22 cellular contexts compared by ENCODE assay signal in genomic region chr21:46037338-46038325, GRCh38. TPM values are rescaled to one million over a fixed set of nuclear protein-coding genes. Genes with fewer than 3 reads are reported as not detected.
DNase-seq lines count a peak whose midpoint lies in the region; ATAC-seq and TF ChIP-seq lines count a peak whose summit lies in the region.
"Had no signal": no experiment of that assay in that cellular context is flagged by ENCODE, and none has a peak within 500 bp of the region (broad histone marks: within the 10 kb centered on the region; RNA-seq: fewer than 3 reads in every experiment).

No MANE protein-coding gene starts in this region.

- no peak overlapping the region for H2AFZ ChIP-seq in ACC112 (ENCODE audit: low read length, unreplicated experiment)

- ATAC-seq in right cardiac atrium (no peak), psoas muscle (no peak), HG03159 (IDR thresholded peaks at IDR 0.05; ENCODE audit: unreplicated experiment) (no peak), HG03139 (IDR thresholded peaks at IDR 0.05; ENCODE audit: unreplicated experiment) (no peak)
- ATAC-seq: activated CD8-positive, alpha-beta memory T cell treated with anti-CD3 and anti-CD28 coated beads, Interleukin-2, amount 10 ng/mL, durations not matched to agents 7 days and 5 days had no signal

- DNase-seq in adipocyte (ENCODE audit: low read depth) (no peak), right cardiac atrium (peak in 2 of 3 donors; percentile 46 to 63), psoas muscle (no peak), DMS153 treated with DMSO at 0.1 percent for 48 hours (lab: John Stamatoyannopoulos, UW; ENCODE audit: unreplicated experiment) (no peak), thyroid gland (no peak)
- DNase-seq: activated CD4-positive, alpha-beta T cell treated with anti-CD3 and anti-CD28 coated beads, Interleukin-2, amount 50 U/mL, for 1 hour; activated CD8-positive, alpha-beta memory T cell treated with anti-CD3 and anti-CD28 coated beads, Interleukin-2, amount 10 ng/mL, durations not matched to agents 7 days and 5 days; activated naive CD4-positive, alpha-beta T cell treated with anti-CD3 and anti-CD28 coated beads, Interleukin-2, amount 50 U/mL, for 16 hours; COR-L47; DMS79; immature natural killer cell; MG63; midbrain; NCI-H1417; NCI-H446 treated with DMSO at 0.1 percent for 48 hours; stimulated activated CD4-positive, alpha-beta T cell treated with anti-CD3 and anti-CD28 coated beads, Interleukin-2, amount 100 ng/mL, for 24 hours had no signal

- H3K27ac ChIP-seq in ACC112 (ENCODE audit: low read depth, low read length) = peak overlapping the region; percentile 97
- H3K27ac ChIP-seq in right cardiac atrium (ENCODE audit: low read length) = no peak overlapping the region
- peak overlapping the region; percentile 41 for H3K27ac ChIP-seq in psoas muscle
- H3K27ac ChIP-seq in thyroid gland = no peak overlapping the region
- H3K27ac ChIP-seq: VCaP had no signal

- no peaks in the 10 kb centered on the region for H3K36me3 ChIP-seq in ACC112 (ENCODE audit: insufficient read depth, low read length)
- H3K36me3 ChIP-seq in adipocyte (ENCODE audit: control insufficient read depth, insufficient read depth, low read length, severe bottlenecking) = no peaks in the 10 kb centered on the region
- no peaks in the 10 kb centered on the region for H3K36me3 ChIP-seq in psoas muscle (ENCODE audit: insufficient read depth in 1 of 2, low read depth in 1 of 2)
- H3K36me3 ChIP-seq in thyroid gland = no peaks in the 10 kb centered on the region
- H3K36me3 ChIP-seq: MG63 had no signal

- H3K4me3 ChIP-seq in ACC112 (ENCODE audit: low read depth, low read length) (no peak overlapping the region), adipocyte (ENCODE audit: low read length) (no peak overlapping the region), right cardiac atrium (ENCODE audit: low read length) (no peak overlapping the region), psoas muscle (no peak overlapping the region), thyroid gland (replicated peaks in 1 of 3) (no peak overlapping the region)
- H3K4me3 ChIP-seq: MG63 had no signal

- WGBS in right cardiac atrium = 93% methylated on average over 50 of the region's 50 CpGs
- WGBS in psoas muscle, 3 donors = 93 to 95% (median 95%) methylated on average over 50 of the region's 50 CpGs
- 90 to 91% methylated on average over 32 to 42 of the region's 50 CpGs for WGBS in thyroid gland, 2 donors

- H3K27me3 ChIP-seq in ACC112 (ENCODE audit: insufficient read depth, low read length) (no peaks in the 10 kb centered on the region), adipocyte (replicated peaks; ENCODE audit: control insufficient read depth, insufficient read depth, low read length) (no peaks in the 10 kb centered on the region), right cardiac atrium (ENCODE audit: control insufficient read depth, insufficient read depth) (no peaks in the 10 kb centered on the region), psoas muscle (ENCODE audit: insufficient read depth in 3 of 3, low read length in 2 of 3) (peaks cover 0 to 7% (median 1%) of the 10 kb centered on the region in 3 donors), thyroid gland (no peaks in the 10 kb centered on the region)
- H3K27me3 ChIP-seq: MG63 had no signal

- TF ChIP-seq POLR2A in thyroid gland (IDR thresholded peaks at IDR 0.05) = no peak

- TF ChIP-seq CTCF in psoas muscle (IDR thresholded peaks at IDR 0.05) = no peak
- TF ChIP-seq CTCF in thyroid gland (IDR thresholded peaks at IDR 0.05) = no peak

- H3K9me3 ChIP-seq in adipocyte (ENCODE audit: control insufficient read depth, low read length) (no peaks in the 10 kb centered on the region), right cardiac atrium (ENCODE audit: control insufficient read depth, low read length) (no peaks in the 10 kb centered on the region), psoas muscle (no peaks in the 10 kb centered on the region), thyroid gland (no peaks in the 10 kb centered on the region)
- H3K9me3 ChIP-seq: MG63 had no signal

- H3K4me1 ChIP-seq in ACC112 (ENCODE audit: control insufficient read depth, insufficient read depth, low read length, unreplicated experiment) (peaks cover 18% of the 10 kb centered on the region), adipocyte (ENCODE audit: control insufficient read depth, insufficient read depth, low read length) (peaks cover 19% of the 10 kb centered on the region), right cardiac atrium (ENCODE audit: control insufficient read depth, insufficient read depth, low read length) (peaks cover 3% of the 10 kb centered on the region), psoas muscle (no peaks in the 10 kb centered on the region), thyroid gland (peaks cover 0 to 4% of the 10 kb centered on the region in 2 donors)

- intact Hi-C loops in right cardiac atrium (cut with DNase I) = loop anchor here in 2 of 4 donors (10.0 kb wide), 1 partner anchor 57 kb away; the partner anchor contains the start of gene COL6A2 (in 2 of the 2)
- intact Hi-C loops in psoas muscle (cut with DNase I) = no loop called here
- intact Hi-C loops in thyroid gland (cut with DNase I) = no loop called here

- H3K9ac ChIP-seq in adipocyte (ENCODE audit: low read length) = peak overlapping the region; percentile 63

- H3K79me2 ChIP-seq in ACC112 (ENCODE audit: control insufficient read depth, insufficient read depth, low read length, unreplicated experiment) = no peaks in the 10 kb centered on the region

RNA-seq across cellular contexts. Expression of gene COL6A1, which starts 56.1 kb away (rescaled TPM):
- total RNA-seq in right cardiac atrium = 100 to 1,000 TPM; 112 to 192 (median 171) TPM
- polyA plus RNA-seq in right cardiac atrium = 165 TPM
- total RNA-seq in psoas muscle = 10 to 100 TPM; 36.1 to 83.0 (median 61.9) TPM
- 10 to 100 TPM; 29.4 to 32.1 (median 30.4) TPM for polyA plus RNA-seq in psoas muscle
- total RNA-seq in thyroid gland = 100 to 1,000 TPM in 3 of 4 donors, 10 to 100 TPM in 1; 96.1 to 213 (median 162) TPM
- total RNA-seq: natural killer cell treated with Interleukin-12 subunit alpha and Interleukin-12 subunit beta and Interleukin-15 and Interleukin-18, amount 100 ng/mL, for 72 hours; OCI-LY7 had no signal

Comparison
In these comparisons a context has a peak if more than half of its experiments do, and no peak if none do; other contexts are left out.
1. H3K27ac ChIP-seq: peak in ACC112 (single experiment) and psoas muscle (single experiment); none in right cardiac atrium (single experiment) and thyroid gland (0 of 3).
2. DNase-seq: peak in right cardiac atrium (2 of 3); none in adipocyte (single experiment), psoas muscle (0 of 2), DMS153 treated with DMSO at 0.1 percent for 48 hours (single experiment) and thyroid gland (0 of 2).